In genomic region chr2:207110310-207110709, GRCh38 we compare ENCODE assay signal across 17 cellular contexts.
"Had no signal": no experiment of that assay in that cellular context is flagged by ENCODE, and none has a peak within 500 bp of the region (broad histone marks: within the 10 kb centered on the region; RNA-seq: fewer than 3 reads in every experiment).

No MANE protein-coding gene starts in this region.

- H3K27ac Mint-ChIP-seq: activated CD4-positive, alpha-beta T cell treated with anti-CD3 and anti-CD28 coated beads, Interleukin-2, amount 10 ng/mL, durations not matched to agents 24 days and 14 days; activated CD8-positive, alpha-beta T cell treated with anti-CD3 and anti-CD28 coated beads, Interleukin-2, amount 10 ng/mL, durations not matched to agents 7 days and 5 days; dendritic cell treated with granulocyte-macrophage colony-stimulating factor and Interleukin-4, amounts not matched to agents 40 ng/mL and 50 ng/mL, for 4 days; memory B cell; type B pancreatic cell had no signal

- H3K9me3 ChIP-seq: suprapubic skin had no signal

- H3K27me3 Mint-ChIP-seq: activated CD4-positive, alpha-beta T cell treated with anti-CD3 and anti-CD28 coated beads, Interleukin-2, amount 10 ng/mL, durations not matched to agents 24 days and 14 days; dendritic cell treated with granulocyte-macrophage colony-stimulating factor and Interleukin-4, amounts not matched to agents 40 ng/mL and 50 ng/mL, for 4 days; memory B cell; naive B cell; type B pancreatic cell had no signal

- H3K4me3 ChIP-seq: suprapubic skin had no signal

- H3K9me3 Mint-ChIP-seq: activated CD4-positive, alpha-beta T cell treated with anti-CD3 and anti-CD28 coated beads, Interleukin-2, amount 10 ng/mL, durations not matched to agents 24 days and 14 days; activated T-cell treated with anti-CD3 and anti-CD28 coated beads, Interleukin-2, amount 50 U/mL, for 4 hours; dendritic cell treated with granulocyte-macrophage colony-stimulating factor and Interleukin-4, amounts not matched to agents 40 ng/mL and 50 ng/mL, for 4 days; memory B cell; naive B cell; type B pancreatic cell had no signal

- ATAC-seq: activated CD8-positive, alpha-beta T cell treated with anti-CD3 and anti-CD28 coated beads, Interleukin-2, amount 10 ng/mL, durations not matched to agents 7 days and 5 days; activated T-cell treated with anti-CD3 and anti-CD28 coated beads, Interleukin-2, amount 50 U/mL, for 4 hours; sciatic nerve; SK-N-SH treated with all-trans-retinoic acid at 6 μM for 48 hours had no signal

- H3K27me3 ChIP-seq: suprapubic skin had no signal

- DNase-seq: activated CD4-positive, alpha-beta T cell treated with anti-CD3 and anti-CD28 coated beads, Interleukin-2, amount 10 ng/mL, durations not matched to agents 24 days and 14 days; activated CD8-positive, alpha-beta T cell treated with anti-CD3 and anti-CD28 coated beads, Interleukin-2, amount 10 ng/mL, durations not matched to agents 7 days and 5 days; activated effector memory CD4-positive, alpha-beta T cell treated with Interleukin-2 at 50 U/mL for 16 hours; activated naive CD4-positive, alpha-beta T cell treated with anti-CD3 and anti-CD28 coated beads, Interleukin-2, amount 50 U/mL, for 16 hours; activated T-cell treated with anti-CD3 and anti-CD28 coated beads, Interleukin-2, amount 50 U/mL, for 4 hours; effector memory CD4-positive, alpha-beta T cell; naive B cell; stimulated activated naive CD4-positive, alpha-beta T cell; T-helper 1 cell; T1000 had no signal

- H3K4me1 ChIP-seq: parathyroid adenoma, suprapubic skin had no signal

- H3K9ac ChIP-seq: parathyroid adenoma had no signal

- H3K27ac ChIP-seq: parathyroid adenoma, suprapubic skin had no signal

- H3K4me3 Mint-ChIP-seq: activated CD4-positive, alpha-beta T cell treated with anti-CD3 and anti-CD28 coated beads, Interleukin-2, amount 10 ng/mL, durations not matched to agents 24 days and 14 days; activated CD8-positive, alpha-beta T cell treated with anti-CD3 and anti-CD28 coated beads, Interleukin-2, amount 10 ng/mL, durations not matched to agents 7 days and 5 days; activated T-cell treated with anti-CD3 and anti-CD28 coated beads, Interleukin-2, amount 50 U/mL, for 4 hours; dendritic cell treated with granulocyte-macrophage colony-stimulating factor and Interleukin-4, amounts not matched to agents 40 ng/mL and 50 ng/mL, for 4 days; memory B cell; type B pancreatic cell had no signal
